In genomic region chr3:37453393-37454391, GRCh38 we compare ENCODE assay signal across 1 cellular context.
TF ChIP-seq lines count a peak whose summit lies in the region.

No MANE protein-coding gene starts in this region.

TF ChIP-seq in H1, 55 proteins besides CTCF, POLR2A, EP300 and RAD21 (continued from another document):
- TF ChIP-seq MAX (IDR thresholded peaks at IDR 0.05) (0 out of 2 replicates have a peak, but pooled peaks have one; percentile 12), RNF2 (IDR thresholded peaks at IDR 0.05; ENCODE audit: borderline replicate concordance, low read depth, low read length, missing control alignments, poor library complexity, severe bottlenecking) (no peak)
